Comparison of ENCODE assay signal across 25 cellular contexts in genomic region chr7:1844956-1845390, GRCh38.
A peak's percentile ranks its signal among the peaks of the same experiment; 100 is the strongest.
DNase-seq lines count a peak whose midpoint lies in the region; ATAC-seq, FAIRE-seq and TF ChIP-seq lines count a peak whose summit lies in the region.
"Had no signal": no experiment of that assay in that cellular context is flagged by ENCODE, and none has a peak within 500 bp of the region (broad histone marks: within the 10 kb centered on the region; RNA-seq: fewer than 3 reads in every experiment).

No MANE protein-coding gene starts in this region.

- H3K9me3 ChIP-seq in SK-N-SH (no peaks in the 10 kb centered on the region), SJCRH30 (replicated peaks) (no peaks in the 10 kb centered on the region), kidney (ENCODE audit: control insufficient read depth in 1 of 2, low read length in 2 of 2) (no peaks in the 10 kb centered on the region)

- ATAC-seq in SK-N-SH treated with all-trans-retinoic acid at 6 μM for 48 hours (no peak), sciatic nerve (no peak)
- ATAC-seq: activated CD8-positive, alpha-beta memory T cell treated with anti-CD3 and anti-CD28 coated beads, Interleukin-2, amount 10 ng/mL, durations not matched to agents 7 days and 5 days; foreskin keratinocyte had no signal

- WGBS in SK-N-SH (ENCODE audit: low lambda C conversion rate), result 91% methylated on average over 15 of the region's 16 CpGs

- H3K36me3 ChIP-seq in SK-N-SH (replicated peaks in 1 of 2; ENCODE audit: control insufficient read depth in 1 of 2, insufficient read depth in 2 of 2, low read length in 1 of 2) (no peaks in the 10 kb centered on the region), SJCRH30 (no peaks in the 10 kb centered on the region), kidney (ENCODE audit: control insufficient read depth in 1 of 2, insufficient read depth in 2 of 2, low read length in 2 of 2) (no peaks in the 10 kb centered on the region)

- H3F3A ChIP-seq in SK-N-SH (replicated peaks; ENCODE audit: insufficient read depth), result no peaks in the 10 kb centered on the region

- no peaks in the 10 kb centered on the region for H3K79me2 ChIP-seq in SK-N-SH (ENCODE audit: insufficient read depth)

- H3K27ac ChIP-seq in SK-N-SH (ENCODE audit: low read depth in 2 of 2, low read length in 1 of 2) (peak overlapping the region in 1 of 2 experiments; percentile 63; a peak in 2 of 4 replicates), SJCRH30 (peak overlapping the region; percentile 100), kidney (ENCODE audit: low read depth in 2 of 2, low read length in 2 of 2) (no peak overlapping the region)
- H3K27ac ChIP-seq: 22Rv1, epithelial cell of prostate, foreskin keratinocyte, PC-9 had no signal

- no peak for FAIRE-seq in kidney (lab: Jason Lieb, UNC)
- FAIRE-seq: GM18507, islet of Langerhans had no signal

- H3K9me2 ChIP-seq in SK-N-SH, result no peaks in the 10 kb centered on the region

- TF ChIP-seq CTCF in SK-N-SH (IDR thresholded peaks at IDR 0.05), result no peak
- no peak for TF ChIP-seq CTCF in kidney (IDR thresholded peaks at IDR 0.05; ENCODE audit: borderline replicate concordance, extremely low read depth, insufficient read depth)
- TF ChIP-seq CTCF in GM10266 (IDR thresholded peaks at IDR 0.05; ENCODE audit: control insufficient read depth, insufficient read depth, low read depth, missing control alignments), result no peak

- no peak for TF ChIP-seq RAD21 in SK-N-SH (IDR thresholded peaks at IDR 0.05; ENCODE audit: low read length)

- H3K4me2 ChIP-seq in SK-N-SH, result no peak overlapping the region
- H3K4me2 ChIP-seq: PC-9 had no signal

- H3K4me1 ChIP-seq in SK-N-SH (ENCODE audit: control insufficient read depth in 1 of 2, insufficient read depth in 2 of 2, low read depth in 1 of 2, low read length in 1 of 2), result peaks cover 0 to 59% of the 10 kb centered on the region in 2 experiments; a peak in 1 of 4 replicates
- H3K4me1 ChIP-seq in SJCRH30, result peaks cover 27% of the 10 kb centered on the region
- peaks cover 3 to 7% of the 10 kb centered on the region in 2 donors for H3K4me1 ChIP-seq in kidney (ENCODE audit: control insufficient read depth in 1 of 2, insufficient read depth in 1 of 2, low read depth in 1 of 2, low read length in 2 of 2)
- H3K4me1 ChIP-seq: foreskin keratinocyte had no signal

- no peak overlapping the region for H2AFZ ChIP-seq in SK-N-SH (ENCODE audit: low read depth)
- H2AFZ ChIP-seq: PC-9 had no signal

- H3K27me3 ChIP-seq in SK-N-SH (ENCODE audit: insufficient read depth) (no peaks in the 10 kb centered on the region), SJCRH30 (no peaks in the 10 kb centered on the region)
- H3K27me3 ChIP-seq: foreskin keratinocyte had no signal

- intact Hi-C loops in kidney (cut with DNase I), result no loop called here
- intact Hi-C loops in sciatic nerve (cut with DNase I), result no loop called here

- H3K4me3 ChIP-seq in SK-N-SH (ENCODE audit: low read depth in 2 of 2, low read length in 1 of 2) (no peak overlapping the region), SJCRH30 (no peak overlapping the region), kidney (ENCODE audit: low read length in 2 of 2) (no peak overlapping the region)
- H3K4me3 ChIP-seq: PC-9 had no signal

- TF ChIP-seq EP300 in SK-N-SH (IDR thresholded peaks at IDR 0.05; ENCODE audit: borderline replicate concordance in 1 of 2, low read depth in 1 of 2, low read length in 1 of 2), result no peak

- H4K20me1 ChIP-seq in SK-N-SH (ENCODE audit: insufficient read depth), result no peaks in the 10 kb centered on the region

- POLR2A ChIA-PET in SK-N-SH (lab: Yijun Ruan, JAX), result interaction anchor here (1.4 kb wide), 1 partner anchor 11 kb away, joined by 4 read pairs; no protein-coding TSS in a partner anchor

- DNase-seq in SK-N-SH (peak; percentile 68), SJCRH30 (peak in 1 of 2 experiments; percentile 1), kidney (peak; percentile 73), sciatic nerve (ENCODE audit: low spot score) (peak; percentile 50), GM10266 (ENCODE audit: extremely low spot score) (no peak), amniotic stem cell (lab: John Stamatoyannopoulos, UW) (no peak)
- DNase-seq in stimulated activated CD4-positive, alpha-beta T cell treated with anti-CD3 and anti-CD28 coated beads, Interleukin-1b, Interleukin-23, amount 100 ng/mL, for 48 hours, result no peak
- DNase-seq: activated CD4-positive, alpha-beta T cell treated with anti-CD3 and anti-CD28 coated beads for 1 hour; activated CD8-positive, alpha-beta memory T cell treated with anti-CD3 and anti-CD28 coated beads, Interleukin-2, amount 10 ng/mL, durations not matched to agents 7 days and 5 days; activated naive CD4-positive, alpha-beta T cell; Calu3; EL; foreskin keratinocyte; HFFc6; hippocampal formation; IMR-90; NCI-H1436 treated with DMSO at 0.1 percent for 48 hours; stimulated activated CD4-positive, alpha-beta T cell treated with anti-CD3 and anti-CD28 coated beads, Interleukin-15, amount 100 ng/mL, for 24 hours; T1000 had no signal

- CTCF ChIA-PET in SK-N-SH (lab: Yijun Ruan, JAX), result interaction anchor here (1.0 to 2.8 kb wide), 4 partner anchors 10 to 365 kb away, joined by 4 to 11 read pairs (median 6); no protein-coding TSS in a partner anchor

- no peak overlapping the region for H3K9ac ChIP-seq in SK-N-SH
- H3K9ac ChIP-seq in kidney (ENCODE audit: low read length in 2 of 2), result no peak overlapping the region

TF ChIP-seq in SK-N-SH, 30 proteins besides CTCF, POLR2A, EP300 and RAD21:
- TF ChIP-seq JUND (IDR thresholded peaks at IDR 0.05) (no peak), GATA2 (CRISPR knock-in tag; IDR thresholded peaks at IDR 0.05) (peak; percentile 68)

TF ChIP-seq in SK-N-SH treated with all-trans-retinoic acid at 6 μM for 48 hours, 23 proteins besides CTCF, POLR2A, EP300 and RAD21:
- TF ChIP-seq CSDC2 (CRISPR knock-in tag; IDR thresholded peaks at IDR 0.05), result no peak
- TF ChIP-seq GLIS3 (CRISPR knock-in tag; IDR thresholded peaks at IDR 0.05), result no peak
- TF ChIP-seq, protein P1, sequence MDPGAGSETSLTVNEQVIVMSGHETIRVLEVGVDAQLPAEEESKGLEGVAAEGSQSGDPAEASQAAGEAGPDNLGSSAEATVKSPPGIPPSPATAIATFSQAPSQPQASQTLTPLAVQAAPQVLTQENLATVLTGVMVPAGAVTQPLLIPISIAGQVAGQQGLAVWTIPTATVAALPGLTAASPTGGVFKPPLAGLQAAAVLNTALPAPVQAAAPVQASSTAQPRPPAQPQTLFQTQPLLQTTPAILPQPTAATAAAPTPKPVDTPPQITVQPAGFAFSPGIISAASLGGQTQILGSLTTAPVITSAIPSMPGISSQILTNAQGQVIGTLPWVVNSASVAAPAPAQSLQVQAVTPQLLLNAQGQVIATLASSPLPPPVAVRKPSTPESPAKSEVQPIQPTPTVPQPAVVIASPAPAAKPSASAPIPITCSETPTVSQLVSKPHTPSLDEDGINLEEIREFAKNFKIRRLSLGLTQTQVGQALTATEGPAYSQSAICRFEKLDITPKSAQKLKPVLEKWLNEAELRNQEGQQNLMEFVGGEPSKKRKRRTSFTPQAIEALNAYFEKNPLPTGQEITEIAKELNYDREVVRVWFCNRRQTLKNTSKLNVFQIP (CRISPR knock-in tag; IDR thresholded peaks at IDR 0.05; ENCODE audit: borderline replicate concordance, low read depth), result no peak
- TF ChIP-seq SNAI2 (CRISPR knock-in tag; IDR thresholded peaks at IDR 0.05), result no peak
- TF ChIP-seq RARB (CRISPR knock-in tag; IDR thresholded peaks at IDR 0.05), result no peak

Comparison
In these comparisons a context has a peak if more than half of its experiments do, and no peak if none do; other contexts are left out.
1. DNase-seq: peak in SK-N-SH (single experiment), kidney (single experiment) and sciatic nerve (single experiment); none in GM10266 (single experiment), amniotic stem cell (single experiment) and stimulated activated CD4-positive, alpha-beta T cell treated with anti-CD3 and anti-CD28 coated beads, Interleukin-1b, Interleukin-23, amount 100 ng/mL, for 48 hours (single experiment).